In genomic region chr6:26328265-26328844, GRCh38 we compare ENCODE assay signal across 1 cellular context.
A peak's percentile ranks its signal among the peaks of the same experiment; 100 is the strongest.
TF ChIP-seq lines count a peak whose summit lies in the region.

No MANE protein-coding gene starts in this region.

TF ChIP-seq in HepG2, 621 proteins besides CTCF, POLR2A, EP300 and RAD21 (continued from another document and continues in another):
- TF ChIP-seq ZNF280B (CRISPR knock-in tag; IDR thresholded peaks at IDR 0.05; ENCODE audit: borderline replicate concordance) (no peak), ELF1 (CRISPR knock-in tag; IDR thresholded peaks at IDR 0.05) (no peak), RNF219 (CRISPR knock-in tag; IDR thresholded peaks at IDR 0.05) (0 out of 2 replicates have a peak, but pooled peaks have one; percentile 11), MYNN (CRISPR knock-in tag; IDR thresholded peaks at IDR 0.05; ENCODE audit: low read depth) (no peak), KLF15 (CRISPR knock-in tag; IDR thresholded peaks at IDR 0.05; ENCODE audit: borderline replicate concordance) (no peak), ZNF563 (CRISPR knock-in tag; IDR thresholded peaks at IDR 0.05) (no peak), ZNF574 (CRISPR knock-in tag; IDR thresholded peaks at IDR 0.05) (no peak), ZNF710 (CRISPR knock-in tag; IDR thresholded peaks at IDR 0.05; ENCODE audit: borderline replicate concordance) (no peak; the same call in 1 of the 2 replicates), ZBTB1 (CRISPR knock-in tag; IDR thresholded peaks at IDR 0.05; ENCODE audit: borderline replicate concordance) (no peak), HOXA9 (CRISPR knock-in tag; IDR thresholded peaks at IDR 0.05; ENCODE audit: borderline replicate concordance) (no peak), ATF3 (CRISPR knock-in tag; IDR thresholded peaks at IDR 0.05) (no peak), MTA1 (CRISPR knock-in tag; IDR thresholded peaks at IDR 0.05; ENCODE audit: borderline replicate concordance) (no peak), ARID4A (CRISPR knock-in tag; IDR thresholded peaks at IDR 0.05; ENCODE audit: borderline replicate concordance) (peak; percentile 41; the same call in 1 of the 2 replicates), ZMYM2 (CRISPR knock-in tag; IDR thresholded peaks at IDR 0.05) (peak; percentile 78; the same call in 1 of the 2 replicates), ZNF589 (CRISPR knock-in tag; conservative IDR thresholded peaks at IDR 0.05) (no peak), MZF1 (CRISPR knock-in tag; IDR thresholded peaks at IDR 0.05; ENCODE audit: borderline replicate concordance) (no peak), ZNF607 (CRISPR knock-in tag; IDR thresholded peaks at IDR 0.05; ENCODE audit: borderline replicate concordance) (no peak), MXD1 (CRISPR knock-in tag; IDR thresholded peaks at IDR 0.05) (no peak), CC2D1A (CRISPR knock-in tag; IDR thresholded peaks at IDR 0.05) (no peak), CHCHD3 (CRISPR knock-in tag; IDR thresholded peaks at IDR 0.05) (no peak), FOXC1 (CRISPR knock-in tag; IDR thresholded peaks at IDR 0.05; ENCODE audit: borderline replicate concordance) (0 out of 2 replicates have a peak, but pooled peaks have one; percentile 32), ZNF629 (CRISPR knock-in tag; conservative IDR thresholded peaks at IDR 0.05) (no peak), ZNF530 (CRISPR knock-in tag; IDR thresholded peaks at IDR 0.05; ENCODE audit: low read depth) (no peak), ZBTB4 (CRISPR knock-in tag; IDR thresholded peaks at IDR 0.05; ENCODE audit: borderline replicate concordance) (no peak), NONO (IDR thresholded peaks at IDR 0.05) (no peak), NONO (CRISPR knock-in tag; conservative IDR thresholded peaks at IDR 0.05) (no peak), ZNF414 (CRISPR knock-in tag; IDR thresholded peaks at IDR 0.05) (0 out of 2 replicates have a peak, but pooled peaks have one; percentile 32), ZBTB38 (CRISPR knock-in tag; IDR thresholded peaks at IDR 0.05) (peak; percentile 63; the same call in 1 of the 2 replicates), ADNP (CRISPR knock-in tag; IDR thresholded peaks at IDR 0.05) (0 out of 2 replicates have a peak, but pooled peaks have one; percentile 7), ZNF143 (CRISPR knock-in tag; IDR thresholded peaks at IDR 0.05) (no peak), RERE (CRISPR knock-in tag; IDR thresholded peaks at IDR 0.05; ENCODE audit: low read depth) (no peak), ZNF460 (CRISPR knock-in tag; IDR thresholded peaks at IDR 0.05; ENCODE audit: borderline replicate concordance) (peak; percentile 93)
